21 cellular contexts compared by ENCODE assay signal in genomic region chr16:79209308-79209707, GRCh38.
A peak's percentile ranks its signal among the peaks of the same experiment; 100 is the strongest.
DNase-seq lines count a peak whose midpoint lies in the region; ATAC-seq lines count a peak whose summit lies in the region.
"Had no signal": no experiment of that assay in that cellular context is flagged by ENCODE, and none has a peak within 500 bp of the region (broad histone marks: within the 10 kb centered on the region; RNA-seq: fewer than 3 reads in every experiment).

No MANE protein-coding gene starts in this region.

- ATAC-seq in sciatic nerve: peak; percentile 27
- no peak for ATAC-seq in aorta (ENCODE audit: low FRiP score)
- ATAC-seq: A549; CD8-positive, alpha-beta T cell; GM12878; GM23338 had no signal

- H3K9me3 ChIP-seq in aorta (ENCODE audit: control insufficient read depth, low read length): peaks cover 2% of the 10 kb centered on the region
- H3K9me3 ChIP-seq: A549, BLaER1, Caco-2, HAP-1 had no signal

- H3K36me3 ChIP-seq in aorta (ENCODE audit: control insufficient read depth in 1 of 2, insufficient read depth in 2 of 2, low read length in 1 of 2): no peaks in the 10 kb centered on the region
- H3K36me3 ChIP-seq: BLaER1, HAP-1 had no signal

- no peak overlapping the region for H3K27ac ChIP-seq in aorta (ENCODE audit: low read depth in 1 of 2, low read length in 2 of 2)
- H3K27ac ChIP-seq: A549, BLaER1, C4-2B had no signal

- DNase-seq in Ammon's horn (ENCODE audit: low spot score) (peak; percentile 38), globus pallidus (ENCODE audit: low spot score) (peak; percentile 68), midbrain (lab: John Stamatoyannopoulos, UW) (peak; percentile 3), sciatic nerve (ENCODE audit: low spot score) (no peak), aorta (no peak), RKO (ENCODE audit: low spot score) (no peak), HK-2 (ENCODE audit: unreplicated experiment) (no peak)
- DNase-seq: 8988T; ACHN; Caco-2; CD4-positive, CD25-positive, alpha-beta regulatory T cell; CD8-positive, alpha-beta T cell; DMS153; DND-41; HFFc6 had no signal

- intact Hi-C loops in sciatic nerve (cut with DNase I): no loop called here
- intact Hi-C loops in aorta (cut with DNase I): no loop called here

- H3K4me1 ChIP-seq in aorta (ENCODE audit: control insufficient read depth in 1 of 2, insufficient read depth in 2 of 2, low read length in 2 of 2): no peaks in the 10 kb centered on the region
- H3K4me1 ChIP-seq: A549, BLaER1, HAP-1 had no signal

- no peaks in the 10 kb centered on the region for H3K27me3 ChIP-seq in aorta (ENCODE audit: control insufficient read depth in 1 of 2, insufficient read depth in 2 of 2, low read length in 1 of 2)
- H3K27me3 ChIP-seq: BLaER1 had no signal

- 66 to 74% methylated on average over 7 of the region's 7 CpGs for WGBS in aorta, 2 donors

- no peak overlapping the region for H3K4me3 ChIP-seq in aorta (ENCODE audit: low read length in 2 of 2)
- H3K4me3 ChIP-seq: A549, BLaER1, GM12878, GM23338, HAP-1 had no signal

Comparison
In these comparisons a context has a peak if more than half of its experiments do, and no peak if none do; other contexts are left out.
1. DNase-seq: peak in Ammon's horn (single experiment), globus pallidus (single experiment) and midbrain (single experiment); none in sciatic nerve (single experiment), aorta (0 of 2), RKO (single experiment) and HK-2 (single experiment).